Comparison of ENCODE assay signal across 1 cellular context in the genomic region with DNA sequence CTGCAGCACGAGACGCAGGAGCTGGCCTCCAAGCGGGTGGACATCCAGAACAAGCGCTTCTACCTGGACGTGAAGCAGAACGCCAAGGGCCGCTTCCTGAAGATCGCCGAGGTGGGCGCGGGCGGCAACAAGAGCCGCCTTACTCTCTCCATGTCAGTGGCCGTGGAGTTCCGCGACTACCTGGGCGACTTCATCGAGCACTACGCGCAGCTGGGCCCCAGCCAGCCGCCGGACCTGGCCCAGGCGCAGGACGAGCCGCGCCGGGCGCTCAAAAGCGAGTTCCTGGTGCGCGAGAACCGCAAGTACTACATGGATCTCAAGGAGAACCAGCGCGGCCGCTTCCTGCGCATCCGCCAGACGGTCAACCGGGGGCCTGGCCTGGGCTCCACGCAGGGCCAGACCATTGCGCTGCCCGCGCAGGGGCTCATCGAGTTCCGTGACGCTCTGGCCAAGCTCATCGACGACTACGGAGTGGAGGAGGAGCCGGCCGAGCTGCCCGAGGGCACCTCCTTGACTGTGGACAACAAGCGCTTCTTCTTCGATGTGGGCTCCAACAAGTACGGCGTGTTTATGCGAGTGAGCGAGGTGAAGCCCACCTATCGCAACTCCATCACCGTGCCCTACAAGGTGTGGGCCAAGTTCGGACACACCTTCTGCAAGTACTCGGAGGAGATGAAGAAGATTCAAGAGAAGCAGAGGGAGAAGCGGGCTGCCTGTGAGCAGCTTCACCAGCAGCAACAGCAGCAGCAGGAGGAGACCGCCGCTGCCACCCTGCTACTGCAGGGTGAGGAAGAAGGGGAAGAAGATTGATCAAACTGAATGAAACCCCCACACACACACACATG.
A peak's percentile ranks its signal among the peaks of the same experiment; 100 is the strongest.
TF ChIP-seq lines count a peak whose summit lies in the region.

No MANE protein-coding gene starts in this region.

TF ChIP-seq in HepG2, 621 proteins besides CTCF, POLR2A, EP300 and RAD21 (continued from another document and continues in another):
- TF ChIP-seq, protein P1, sequence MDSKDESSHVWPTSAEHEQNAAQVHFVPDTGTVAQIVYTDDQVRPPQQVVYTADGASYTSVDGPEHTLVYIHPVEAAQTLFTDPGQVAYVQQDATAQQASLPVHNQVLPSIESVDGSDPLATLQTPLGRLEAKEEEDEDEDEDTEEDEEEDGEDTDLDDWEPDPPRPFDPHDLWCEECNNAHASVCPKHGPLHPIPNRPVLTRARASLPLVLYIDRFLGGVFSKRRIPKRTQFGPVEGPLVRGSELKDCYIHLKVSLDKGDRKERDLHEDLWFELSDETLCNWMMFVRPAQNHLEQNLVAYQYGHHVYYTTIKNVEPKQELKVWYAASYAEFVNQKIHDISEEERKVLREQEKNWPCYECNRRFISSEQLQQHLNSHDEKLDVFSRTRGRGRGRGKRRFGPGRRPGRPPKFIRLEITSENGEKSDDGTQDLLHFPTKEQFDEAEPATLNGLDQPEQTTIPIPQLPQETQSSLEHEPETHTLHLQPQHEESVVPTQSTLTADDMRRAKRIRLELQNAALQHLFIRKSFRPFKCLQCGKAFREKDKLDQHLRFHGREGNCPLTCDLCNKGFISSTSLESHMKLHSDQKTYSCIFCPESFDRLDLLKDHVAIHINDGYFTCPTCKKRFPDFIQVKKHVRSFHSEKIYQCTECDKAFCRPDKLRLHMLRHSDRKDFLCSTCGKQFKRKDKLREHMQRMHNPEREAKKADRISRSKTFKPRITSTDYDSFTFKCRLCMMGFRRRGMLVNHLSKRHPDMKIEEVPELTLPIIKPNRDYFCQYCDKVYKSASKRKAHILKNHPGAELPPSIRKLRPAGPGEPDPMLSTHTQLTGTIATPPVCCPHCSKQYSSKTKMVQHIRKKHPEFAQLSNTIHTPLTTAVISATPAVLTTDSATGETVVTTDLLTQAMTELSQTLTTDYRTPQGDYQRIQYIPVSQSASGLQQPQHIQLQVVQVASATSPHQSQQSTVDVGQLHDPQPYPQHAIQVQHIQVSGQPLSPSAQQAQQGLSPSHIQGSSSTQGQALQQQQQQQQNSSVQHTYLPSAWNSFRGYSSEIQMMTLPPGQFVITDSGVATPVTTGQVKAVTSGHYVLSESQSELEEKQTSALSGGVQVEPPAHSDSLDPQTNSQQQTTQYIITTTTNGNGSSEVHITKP (CRISPR knock-in tag; IDR thresholded peaks at IDR 0.05; ENCODE audit: low read depth) = peak; percentile 97
- no peak for TF ChIP-seq DPF2 (CRISPR knock-in tag; IDR thresholded peaks at IDR 0.05; ENCODE audit: borderline replicate concordance, low read depth)
- no peak for TF ChIP-seq JUND (CRISPR knock-in tag; IDR thresholded peaks at IDR 0.05)
- TF ChIP-seq, protein P2, sequence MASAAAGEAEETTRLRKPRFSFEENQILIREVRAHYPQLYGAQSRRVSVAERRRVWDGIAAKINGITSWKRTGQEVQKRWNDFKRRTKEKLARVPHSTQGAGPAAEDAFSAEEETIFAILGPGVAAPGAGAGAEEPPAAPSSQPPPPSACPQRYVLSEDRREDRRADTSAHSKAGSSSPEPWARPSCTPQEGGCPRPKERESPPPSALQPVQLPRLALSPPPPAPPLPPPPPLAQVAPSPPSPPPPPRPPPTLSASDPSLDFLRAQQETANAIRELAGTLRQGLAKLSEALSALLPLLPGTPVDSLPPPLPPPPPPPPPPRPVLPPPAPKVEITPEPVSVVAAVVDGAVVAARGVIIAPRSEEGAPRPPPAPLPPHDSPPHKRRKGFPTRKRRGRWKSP (CRISPR knock-in tag; IDR thresholded peaks at IDR 0.05) = peak; percentile 71; the same call in 1 of the 2 replicates
- no peak for TF ChIP-seq ZNF550 (CRISPR knock-in tag; IDR thresholded peaks at IDR 0.05; ENCODE audit: borderline replicate concordance)
- TF ChIP-seq, protein P3, sequence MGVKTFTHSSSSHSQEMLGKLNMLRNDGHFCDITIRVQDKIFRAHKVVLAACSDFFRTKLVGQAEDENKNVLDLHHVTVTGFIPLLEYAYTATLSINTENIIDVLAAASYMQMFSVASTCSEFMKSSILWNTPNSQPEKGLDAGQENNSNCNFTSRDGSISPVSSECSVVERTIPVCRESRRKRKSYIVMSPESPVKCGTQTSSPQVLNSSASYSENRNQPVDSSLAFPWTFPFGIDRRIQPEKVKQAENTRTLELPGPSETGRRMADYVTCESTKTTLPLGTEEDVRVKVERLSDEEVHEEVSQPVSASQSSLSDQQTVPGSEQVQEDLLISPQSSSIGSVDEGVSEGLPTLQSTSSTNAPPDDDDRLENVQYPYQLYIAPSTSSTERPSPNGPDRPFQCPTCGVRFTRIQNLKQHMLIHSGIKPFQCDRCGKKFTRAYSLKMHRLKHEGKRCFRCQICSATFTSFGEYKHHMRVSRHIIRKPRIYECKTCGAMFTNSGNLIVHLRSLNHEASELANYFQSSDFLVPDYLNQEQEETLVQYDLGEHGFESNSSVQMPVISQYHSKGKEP (CRISPR knock-in tag; IDR thresholded peaks at IDR 0.05) = no peak
- TF ChIP-seq GABPB1 (CRISPR knock-in tag; IDR thresholded peaks at IDR 0.05) = peak; percentile 66
- TF ChIP-seq ZNF766 (CRISPR knock-in tag; IDR thresholded peaks at IDR 0.05; ENCODE audit: borderline replicate concordance) = 0 out of 2 replicates have a peak, but pooled peaks have one; percentile 54
- TF ChIP-seq ZFY (CRISPR knock-in tag; IDR thresholded peaks at IDR 0.05) = peak; percentile 81
- no peak for TF ChIP-seq ZNF3 (CRISPR knock-in tag; IDR thresholded peaks at IDR 0.05)
- TF ChIP-seq CREB1 (IDR thresholded peaks at IDR 0.05) = no peak
- no peak for TF ChIP-seq CREB1 (CRISPR knock-in tag; IDR thresholded peaks at IDR 0.05)
- TF ChIP-seq ZNF790 (CRISPR knock-in tag; IDR thresholded peaks at IDR 0.05; ENCODE audit: borderline replicate concordance) = peak; percentile 26; the same call in 1 of the 2 replicates
- TF ChIP-seq, protein P4, sequence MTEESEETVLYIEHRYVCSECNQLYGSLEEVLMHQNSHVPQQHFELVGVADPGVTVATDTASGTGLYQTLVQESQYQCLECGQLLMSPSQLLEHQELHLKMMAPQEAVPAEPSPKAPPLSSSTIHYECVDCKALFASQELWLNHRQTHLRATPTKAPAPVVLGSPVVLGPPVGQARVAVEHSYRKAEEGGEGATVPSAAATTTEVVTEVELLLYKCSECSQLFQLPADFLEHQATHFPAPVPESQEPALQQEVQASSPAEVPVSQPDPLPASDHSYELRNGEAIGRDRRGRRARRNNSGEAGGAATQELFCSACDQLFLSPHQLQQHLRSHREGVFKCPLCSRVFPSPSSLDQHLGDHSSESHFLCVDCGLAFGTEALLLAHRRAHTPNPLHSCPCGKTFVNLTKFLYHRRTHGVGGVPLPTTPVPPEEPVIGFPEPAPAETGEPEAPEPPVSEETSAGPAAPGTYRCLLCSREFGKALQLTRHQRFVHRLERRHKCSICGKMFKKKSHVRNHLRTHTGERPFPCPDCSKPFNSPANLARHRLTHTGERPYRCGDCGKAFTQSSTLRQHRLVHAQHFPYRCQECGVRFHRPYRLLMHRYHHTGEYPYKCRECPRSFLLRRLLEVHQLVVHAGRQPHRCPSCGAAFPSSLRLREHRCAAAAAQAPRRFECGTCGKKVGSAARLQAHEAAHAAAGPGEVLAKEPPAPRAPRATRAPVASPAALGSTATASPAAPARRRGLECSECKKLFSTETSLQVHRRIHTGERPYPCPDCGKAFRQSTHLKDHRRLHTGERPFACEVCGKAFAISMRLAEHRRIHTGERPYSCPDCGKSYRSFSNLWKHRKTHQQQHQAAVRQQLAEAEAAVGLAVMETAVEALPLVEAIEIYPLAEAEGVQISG (CRISPR knock-in tag; IDR thresholded peaks at IDR 0.05) = 0 out of 2 replicates have a peak, but pooled peaks have one; percentile 32
- TF ChIP-seq, protein P5, sequence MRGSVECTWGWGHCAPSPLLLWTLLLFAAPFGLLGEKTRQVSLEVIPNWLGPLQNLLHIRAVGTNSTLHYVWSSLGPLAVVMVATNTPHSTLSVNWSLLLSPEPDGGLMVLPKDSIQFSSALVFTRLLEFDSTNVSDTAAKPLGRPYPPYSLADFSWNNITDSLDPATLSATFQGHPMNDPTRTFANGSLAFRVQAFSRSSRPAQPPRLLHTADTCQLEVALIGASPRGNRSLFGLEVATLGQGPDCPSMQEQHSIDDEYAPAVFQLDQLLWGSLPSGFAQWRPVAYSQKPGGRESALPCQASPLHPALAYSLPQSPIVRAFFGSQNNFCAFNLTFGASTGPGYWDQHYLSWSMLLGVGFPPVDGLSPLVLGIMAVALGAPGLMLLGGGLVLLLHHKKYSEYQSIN (CRISPR knock-in tag; IDR thresholded peaks at IDR 0.05; ENCODE audit: borderline replicate concordance) = no peak
- no peak for TF ChIP-seq ZNF251 (CRISPR knock-in tag; IDR thresholded peaks at IDR 0.05)
- peak; percentile 29; the same call in 1 of the 2 replicates for TF ChIP-seq NAIF1 (CRISPR knock-in tag; IDR thresholded peaks at IDR 0.05; ENCODE audit: borderline replicate concordance)
- peak; percentile 40; the same call in 1 of the 2 replicates for TF ChIP-seq HOXA3 (CRISPR knock-in tag; IDR thresholded peaks at IDR 0.05)
- TF ChIP-seq, protein P6, sequence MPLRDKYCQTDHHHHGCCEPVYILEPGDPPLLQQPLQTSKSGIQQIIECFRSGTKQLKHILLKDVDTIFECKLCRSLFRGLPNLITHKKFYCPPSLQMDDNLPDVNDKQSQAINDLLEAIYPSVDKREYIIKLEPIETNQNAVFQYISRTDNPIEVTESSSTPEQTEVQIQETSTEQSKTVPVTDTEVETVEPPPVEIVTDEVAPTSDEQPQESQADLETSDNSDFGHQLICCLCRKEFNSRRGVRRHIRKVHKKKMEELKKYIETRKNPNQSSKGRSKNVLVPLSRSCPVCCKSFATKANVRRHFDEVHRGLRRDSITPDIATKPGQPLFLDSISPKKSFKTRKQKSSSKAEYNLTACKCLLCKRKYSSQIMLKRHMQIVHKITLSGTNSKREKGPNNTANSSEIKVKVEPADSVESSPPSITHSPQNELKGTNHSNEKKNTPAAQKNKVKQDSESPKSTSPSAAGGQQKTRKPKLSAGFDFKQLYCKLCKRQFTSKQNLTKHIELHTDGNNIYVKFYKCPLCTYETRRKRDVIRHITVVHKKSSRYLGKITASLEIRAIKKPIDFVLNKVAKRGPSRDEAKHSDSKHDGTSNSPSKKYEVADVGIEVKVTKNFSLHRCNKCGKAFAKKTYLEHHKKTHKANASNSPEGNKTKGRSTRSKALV (CRISPR knock-in tag; IDR thresholded peaks at IDR 0.05) = 0 out of 2 replicates have a peak, but pooled peaks have one; percentile 64
- 0 out of 2 replicates have a peak, but pooled peaks have one; percentile 12 for TF ChIP-seq SIN3A (IDR thresholded peaks at IDR 0.05; ENCODE audit: borderline replicate concordance, low read depth, low read length)
- no peak for TF ChIP-seq KLF11 (CRISPR knock-in tag; IDR thresholded peaks at IDR 0.05)
- TF ChIP-seq, protein P7, sequence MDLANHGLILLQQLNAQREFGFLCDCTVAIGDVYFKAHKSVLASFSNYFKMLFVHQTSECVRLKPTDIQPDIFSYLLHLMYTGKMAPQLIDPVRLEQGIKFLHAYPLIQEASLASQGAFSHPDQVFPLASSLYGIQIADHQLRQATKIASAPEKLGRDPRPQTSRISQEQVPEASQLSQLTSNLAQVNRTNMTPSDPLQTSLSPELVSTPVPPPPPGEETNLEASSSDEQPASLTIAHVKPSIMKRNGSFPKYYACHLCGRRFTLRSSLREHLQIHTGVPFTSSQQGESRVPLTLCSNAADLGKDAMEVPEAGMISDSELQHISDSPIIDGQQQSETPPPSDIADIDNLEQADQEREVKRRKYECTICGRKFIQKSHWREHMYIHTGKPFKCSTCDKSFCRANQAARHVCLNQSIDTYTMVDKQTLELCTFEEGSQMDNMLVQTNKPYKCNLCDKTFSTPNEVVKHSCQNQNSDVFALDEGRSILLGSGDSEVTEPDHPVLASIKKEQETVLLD (CRISPR knock-in tag; IDR thresholded peaks at IDR 0.05; ENCODE audit: low read depth) = no peak
- TF ChIP-seq ATF1 (CRISPR knock-in tag; IDR thresholded peaks at IDR 0.05) = no peak
- no peak for TF ChIP-seq WIZ (CRISPR knock-in tag; IDR thresholded peaks at IDR 0.05)
- TF ChIP-seq ZNF749 (CRISPR knock-in tag; IDR thresholded peaks at IDR 0.05; ENCODE audit: borderline replicate concordance) = no peak
- no peak for TF ChIP-seq ZFP62 (CRISPR knock-in tag; IDR thresholded peaks at IDR 0.05)
- peak; percentile 95 for TF ChIP-seq HNRNPLL (IDR thresholded peaks at IDR 0.05; ENCODE audit: low read depth, low read length, poor library complexity, severe bottlenecking)
- TF ChIP-seq RBM22 (optimal IDR thresholded peaks at IDR 0.05; ENCODE audit: low read length) = no peak
- TF ChIP-seq TP53 (CRISPR knock-in tag; conservative IDR thresholded peaks at IDR 0.05) = 0 out of 2 replicates have a peak, but pooled peaks have one; percentile 29
- no peak for TF ChIP-seq BRD4 (CRISPR knock-in tag; IDR thresholded peaks at IDR 0.05)
- no peak for TF ChIP-seq NPAS2 (CRISPR knock-in tag; IDR thresholded peaks at IDR 0.05; ENCODE audit: borderline replicate concordance)
- no peak for TF ChIP-seq NR1H2 (CRISPR knock-in tag; IDR thresholded peaks at IDR 0.05; ENCODE audit: borderline replicate concordance, low read depth)
- peak; percentile 52; the same call in 1 of the 2 replicates for TF ChIP-seq KAT7 (CRISPR knock-in tag; IDR thresholded peaks at IDR 0.05; ENCODE audit: borderline replicate concordance)
- no peak for TF ChIP-seq ZNF589 (CRISPR knock-in tag; conservative IDR thresholded peaks at IDR 0.05)
- peak; percentile 61; the same call in 1 of the 2 replicates for TF ChIP-seq NRL (CRISPR knock-in tag; IDR thresholded peaks at IDR 0.05; ENCODE audit: borderline replicate concordance)
- peak; percentile 35 for TF ChIP-seq ZNF781 (CRISPR knock-in tag; IDR thresholded peaks at IDR 0.05; ENCODE audit: borderline replicate concordance, not compliant biosample characterization)
- no peak for TF ChIP-seq EHMT2 (IDR thresholded peaks at IDR 0.05; ENCODE audit: borderline replicate concordance, low read depth, low read length)
- no peak for TF ChIP-seq ZNF839 (CRISPR knock-in tag; IDR thresholded peaks at IDR 0.05; ENCODE audit: borderline replicate concordance)
- no peak for TF ChIP-seq ZC3H4 (CRISPR knock-in tag; IDR thresholded peaks at IDR 0.05; ENCODE audit: borderline replicate concordance)
